ENCODE assay signal across 14 cellular contexts in genomic region chr3:141239551-141240281, GRCh38. TPM values are rescaled to one million over a fixed set of nuclear protein-coding genes. Genes with fewer than 3 reads are reported as not detected.
A peak's percentile ranks its signal among the peaks of the same experiment; 100 is the strongest.
DNase-seq lines count a peak whose midpoint lies in the region; ATAC-seq and TF ChIP-seq lines count a peak whose summit lies in the region.
"Had no signal": no experiment of that assay in that cellular context is flagged by ENCODE, and none has a peak within 500 bp of the region (broad histone marks: within the 10 kb centered on the region; RNA-seq: fewer than 3 reads in every experiment).

No MANE protein-coding gene starts in this region.

- no peak for ATAC-seq in activated naive CD8-positive, alpha-beta T cell treated with anti-CD3 and anti-CD28 coated beads, Interleukin-2, amount 50 U/mL, for 24 hours
- ATAC-seq in activated CD8-positive, alpha-beta T cell treated with anti-CD3 and anti-CD28 coated beads, Interleukin-2, amount 10 ng/mL, durations not matched to agents 7 days and 5 days: no peak
- ATAC-seq in gastrocnemius medialis (no peak), HG03175 (IDR thresholded peaks at IDR 0.05; ENCODE audit: unreplicated experiment) (no peak)
- ATAC-seq: stimulated activated naive CD8-positive, alpha-beta T cell treated with anti-CD3 and anti-CD28 coated beads, Interleukin-15, amount 100 ng/mL, for 72 hours had no signal

- no peak for TF ChIP-seq POLR2A in gastrocnemius medialis (IDR thresholded peaks at IDR 0.05)

- H3K27ac ChIP-seq in gastrocnemius medialis: peak overlapping the region; percentile 76 to 93 (median 89)
- H3K27ac ChIP-seq: foreskin keratinocyte had no signal

- intact Hi-C loops in gastrocnemius medialis (cut with DNase I; ENCODE audit: low total_unique reads): loop anchor here (5.0 to 10.0 kb wide), 4 partner anchors 128 to 297 kb away; partner anchors contain the start of genes RASA2, SLC25A36 and ZBTB38

- no peak overlapping the region for H3K4me3 ChIP-seq in gastrocnemius medialis

- no peak for TF ChIP-seq CTCF in gastrocnemius medialis (IDR thresholded peaks at IDR 0.05 in 4 of 5, conservative IDR thresholded peaks at IDR 0.05 in 1 of 5)

- H3K4me1 Mint-ChIP-seq in activated naive CD8-positive, alpha-beta T cell (ENCODE audit: low read depth): peaks cover 80% of the 10 kb centered on the region
- peaks cover 80% of the 10 kb centered on the region for H3K4me1 Mint-ChIP-seq in activated naive CD8-positive, alpha-beta T cell treated with anti-CD3 and anti-CD28 coated beads, Interleukin-2, amount 50 U/mL, for 24 hours
- peaks cover 85% of the 10 kb centered on the region for H3K4me1 Mint-ChIP-seq in activated CD8-positive, alpha-beta T cell treated with anti-CD3 and anti-CD28 coated beads, Interleukin-2, amount 10 ng/mL, durations not matched to agents 7 days and 5 days (ENCODE audit: low read depth)

- in situ Hi-C loops in gastrocnemius medialis (cut with MboI; ENCODE audit: low sequenced_read_pairs in 4 of 4): no loop called here

- no peaks in the 10 kb centered on the region for H3K27me3 ChIP-seq in gastrocnemius medialis
- H3K27me3 ChIP-seq: foreskin keratinocyte had no signal

- no peaks in the 10 kb centered on the region for H3K9me3 ChIP-seq in gastrocnemius medialis

- no peak for DNase-seq in activated naive CD8-positive, alpha-beta T cell treated with anti-CD3 and anti-CD28 coated beads, Interleukin-2, amount 50 U/mL, for 24 hours
- peak; percentile 45 for DNase-seq in M059J (ENCODE audit: low read depth)
- peak; percentile 19 for DNase-seq in activated CD8-positive, alpha-beta T cell treated with anti-CD3 and anti-CD28 coated beads, Interleukin-2, amount 10 ng/mL, durations not matched to agents 7 days and 5 days
- no peak for DNase-seq in gastrocnemius medialis
- DNase-seq in mucosa of gallbladder (ENCODE audit: low spot score): no peak
- DNase-seq in NCI-H1694 (lab: John Stamatoyannopoulos, UW): no peak
- DNase-seq: activated CD8-positive, alpha-beta memory T cell treated with anti-CD3 and anti-CD28 coated beads, Interleukin-2, amount 50 U/mL, for 4 hours; AML-193; effector CD4-positive, alpha-beta T cell; foreskin keratinocyte; islet precursor cell; stimulated activated naive CD8-positive, alpha-beta T cell treated with anti-CD3 and anti-CD28 coated beads, Interleukin-15, amount 100 ng/mL, for 72 hours had no signal

- H3K36me3 ChIP-seq in gastrocnemius medialis: no peaks in the 10 kb centered on the region

- POLR2A ChIA-PET in activated CD8-positive, alpha-beta T cell treated with anti-CD3 and anti-CD28 coated beads, Interleukin-2, amount 10 ng/mL, durations not matched to agents 7 days and 5 days (lab: Charles Lee): interaction anchor here (1.1 to 1.2 kb wide), 2 partner anchors 9 to 28 kb away, joined by 3 read pairs; no protein-coding TSS in a partner anchor

- H3K4me3 Mint-ChIP-seq in activated naive CD8-positive, alpha-beta T cell: peak overlapping the region; percentile 17
- H3K4me3 Mint-ChIP-seq in activated naive CD8-positive, alpha-beta T cell treated with anti-CD3 and anti-CD28 coated beads, Interleukin-2, amount 50 U/mL, for 24 hours: no peak overlapping the region
- H3K4me3 Mint-ChIP-seq in activated CD8-positive, alpha-beta T cell treated with anti-CD3 and anti-CD28 coated beads, Interleukin-2, amount 10 ng/mL, durations not matched to agents 7 days and 5 days: no peak overlapping the region

- H3K27me3 Mint-ChIP-seq in activated naive CD8-positive, alpha-beta T cell: no peaks in the 10 kb centered on the region
- H3K27me3 Mint-ChIP-seq in activated naive CD8-positive, alpha-beta T cell treated with anti-CD3 and anti-CD28 coated beads, Interleukin-2, amount 50 U/mL, for 24 hours: no peaks in the 10 kb centered on the region
- H3K27me3 Mint-ChIP-seq in activated CD8-positive, alpha-beta T cell treated with anti-CD3 and anti-CD28 coated beads, Interleukin-2, amount 10 ng/mL, durations not matched to agents 7 days and 5 days (ENCODE audit: low read depth): no peaks in the 10 kb centered on the region
- H3K27me3 Mint-ChIP-seq: stimulated activated naive CD8-positive, alpha-beta T cell treated with anti-CD3 and anti-CD28 coated beads, Interleukin-15, amount 100 ng/mL, for 72 hours had no signal

- peaks cover 44 to 60% of the 10 kb centered on the region in 2 donors for H3K4me1 ChIP-seq in gastrocnemius medialis

- peak overlapping the region; percentile 55 for H3K27ac Mint-ChIP-seq in activated naive CD8-positive, alpha-beta T cell
- H3K27ac Mint-ChIP-seq in activated naive CD8-positive, alpha-beta T cell treated with anti-CD3 and anti-CD28 coated beads, Interleukin-2, amount 50 U/mL, for 24 hours: no peak overlapping the region
- H3K27ac Mint-ChIP-seq in activated CD8-positive, alpha-beta T cell treated with anti-CD3 and anti-CD28 coated beads, Interleukin-2, amount 10 ng/mL, durations not matched to agents 7 days and 5 days: no peak overlapping the region

- H3K36me3 Mint-ChIP-seq in activated naive CD8-positive, alpha-beta T cell: peaks cover 9% of the 10 kb centered on the region
- peaks cover 19% of the 10 kb centered on the region for H3K36me3 Mint-ChIP-seq in activated naive CD8-positive, alpha-beta T cell treated with anti-CD3 and anti-CD28 coated beads, Interleukin-2, amount 50 U/mL, for 24 hours (ENCODE audit: low read depth)
- peaks cover 53% of the 10 kb centered on the region for H3K36me3 Mint-ChIP-seq in activated CD8-positive, alpha-beta T cell treated with anti-CD3 and anti-CD28 coated beads, Interleukin-2, amount 10 ng/mL, durations not matched to agents 7 days and 5 days (ENCODE audit: low read depth)

- H3K9me3 Mint-ChIP-seq in activated naive CD8-positive, alpha-beta T cell (ENCODE audit: low read depth): no peaks in the 10 kb centered on the region
- H3K9me3 Mint-ChIP-seq in activated naive CD8-positive, alpha-beta T cell treated with anti-CD3 and anti-CD28 coated beads, Interleukin-2, amount 50 U/mL, for 24 hours: no peaks in the 10 kb centered on the region
- H3K9me3 Mint-ChIP-seq in activated CD8-positive, alpha-beta T cell treated with anti-CD3 and anti-CD28 coated beads, Interleukin-2, amount 10 ng/mL, durations not matched to agents 7 days and 5 days (ENCODE audit: insufficient read depth): peaks cover 5% of the 10 kb centered on the region
- H3K9me3 Mint-ChIP-seq: stimulated activated naive CD8-positive, alpha-beta T cell treated with anti-CD3 and anti-CD28 coated beads, Interleukin-15, amount 100 ng/mL, for 72 hours had no signal

- CTCF ChIA-PET in activated CD8-positive, alpha-beta T cell treated with anti-CD3 and anti-CD28 coated beads, Interleukin-2, amount 10 ng/mL, durations not matched to agents 7 days and 5 days (lab: Charles Lee): interaction anchor here (0.9 to 11.1 kb wide), 3 partner anchors 8 to 40 kb away, joined by 3 to 337 read pairs (median 15); partner anchors contain the start of gene PXYLP1

RNA-seq across cellular contexts. Expression of gene PXYLP1, which starts 8.1 kb away (rescaled TPM):
- 14.5 and 17.7 TPM in 2 replicates for total RNA-seq in M059J (2014; rRNA removed; shearing (Covaris generic))
- total RNA-seq in activated CD8-positive, alpha-beta T cell treated with anti-CD3 and anti-CD28 coated beads, Interleukin-2, amount 10 ng/mL, durations not matched to agents 7 days and 5 days: 10 to 100 TPM; 15.0 to 16.5 TPM
- total RNA-seq in gastrocnemius medialis (10 to 100 TPM in 1 of 4 donors, 1 to 10 TPM in 2, under 1 TPM in 1; 0.46 to 13.1 (median 2.2) TPM), mucosa of gallbladder (14.1 TPM)

Comparison
In these comparisons a context has a peak if more than half of its experiments do, and no peak if none do; other contexts are left out.
1. DNase-seq: peak in M059J (single experiment) and activated CD8-positive, alpha-beta T cell treated with anti-CD3 and anti-CD28 coated beads, Interleukin-2, amount 10 ng/mL, durations not matched to agents 7 days and 5 days (single experiment); none in activated naive CD8-positive, alpha-beta T cell treated with anti-CD3 and anti-CD28 coated beads, Interleukin-2, amount 50 U/mL, for 24 hours (single experiment), gastrocnemius medialis (0 of 2), mucosa of gallbladder (single experiment) and NCI-H1694 (single experiment).